1 cellular context compared by ENCODE assay signal in the genomic region with DNA sequence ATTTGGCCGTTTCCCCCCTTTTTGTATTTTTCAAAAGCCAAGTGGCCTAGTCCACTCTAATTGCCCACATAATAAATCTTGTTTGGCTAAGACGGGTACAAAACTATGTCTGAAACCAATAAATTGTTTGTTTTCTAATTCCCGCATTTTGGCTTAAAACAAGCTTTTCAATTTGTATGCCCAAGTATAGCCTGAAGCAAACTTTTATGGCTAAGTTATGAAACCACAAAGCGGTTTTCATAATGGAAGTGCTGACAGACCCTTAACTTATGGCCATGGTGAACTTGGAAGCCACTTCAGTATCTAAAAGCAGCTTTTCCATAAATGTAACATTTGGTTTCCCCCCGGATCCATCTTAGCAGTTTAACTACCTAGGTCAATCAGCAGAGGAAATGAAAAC.
TF ChIP-seq lines count a peak whose summit lies in the region.

No MANE protein-coding gene starts in this region.

TF ChIP-seq in HEK293, 187 proteins besides CTCF, POLR2A, EP300 and RAD21 (continued from another document):
- TF ChIP-seq ZIC2 (tag by site-specific recombination; IDR thresholded peaks at IDR 0.05), result no peak
- TF ChIP-seq ZNF138 (tag by site-specific recombination; IDR thresholded peaks at IDR 0.05; ENCODE audit: borderline replicate concordance), result no peak
- no peak for TF ChIP-seq MYNN (tag by site-specific recombination; IDR thresholded peaks at IDR 0.05; ENCODE audit: borderline replicate concordance)
- TF ChIP-seq ZSCAN16 (tag by site-specific recombination; IDR thresholded peaks at IDR 0.05), result no peak
- no peak for TF ChIP-seq ZBTB21 (tag by site-specific recombination; IDR thresholded peaks at IDR 0.05)
- peak; percentile 30 for TF ChIP-seq ZNF341 (tag by site-specific recombination; IDR thresholded peaks at IDR 0.05; ENCODE audit: low read depth)
- TF ChIP-seq ZNF623 (tag by site-specific recombination; IDR thresholded peaks at IDR 0.05), result no peak
- no peak for TF ChIP-seq ZNF19 (tag by site-specific recombination; IDR thresholded peaks at IDR 0.05; ENCODE audit: low read depth)
- TF ChIP-seq ZNF362 (tag by site-specific recombination; IDR thresholded peaks at IDR 0.05), result no peak
- TF ChIP-seq ZNF600 (tag by site-specific recombination; IDR thresholded peaks at IDR 0.05), result no peak
- TF ChIP-seq PRDM6 (tag by site-specific recombination; IDR thresholded peaks at IDR 0.05), result peak; percentile 55
- TF ChIP-seq ZNF391 (tag by site-specific recombination; IDR thresholded peaks at IDR 0.05; ENCODE audit: borderline replicate concordance, low read depth), result no peak
- no peak for TF ChIP-seq ZNF530 (tag by site-specific recombination; IDR thresholded peaks at IDR 0.05; ENCODE audit: low read depth)
- TF ChIP-seq, protein P1, sequence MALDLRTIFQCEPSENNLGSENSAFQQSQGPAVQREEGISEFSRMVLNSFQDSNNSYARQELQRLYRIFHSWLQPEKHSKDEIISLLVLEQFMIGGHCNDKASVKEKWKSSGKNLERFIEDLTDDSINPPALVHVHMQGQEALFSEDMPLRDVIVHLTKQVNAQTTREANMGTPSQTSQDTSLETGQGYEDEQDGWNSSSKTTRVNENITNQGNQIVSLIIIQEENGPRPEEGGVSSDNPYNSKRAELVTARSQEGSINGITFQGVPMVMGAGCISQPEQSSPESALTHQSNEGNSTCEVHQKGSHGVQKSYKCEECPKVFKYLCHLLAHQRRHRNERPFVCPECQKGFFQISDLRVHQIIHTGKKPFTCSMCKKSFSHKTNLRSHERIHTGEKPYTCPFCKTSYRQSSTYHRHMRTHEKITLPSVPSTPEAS (tag by site-specific recombination; IDR thresholded peaks at IDR 0.05), result no peak
- 0 out of 2 replicates have a peak, but pooled peaks have one; percentile 28 for TF ChIP-seq FEZF1 (tag by site-specific recombination; IDR thresholded peaks at IDR 0.05)
